ENCODE assay signal across 12 cellular contexts in genomic region chr1:1419812-1420653, GRCh38. TPM values are rescaled to one million over a fixed set of nuclear protein-coding genes. Genes with fewer than 3 reads are reported as not detected.
DNase-seq lines count a peak whose midpoint lies in the region; ATAC-seq and TF ChIP-seq lines count a peak whose summit lies in the region.
"Had no signal": no experiment of that assay in that cellular context is flagged by ENCODE, and none has a peak within 500 bp of the region (broad histone marks: within the 10 kb centered on the region; RNA-seq: fewer than 3 reads in every experiment).

No MANE protein-coding gene starts in this region.

- H3K4me1 ChIP-seq in esophagus (ENCODE audit: control insufficient read depth in 2 of 2, insufficient read depth in 2 of 2, low read length in 1 of 2), result peaks cover 18 to 23% of the 10 kb centered on the region in 2 donors
- peaks cover 8% of the 10 kb centered on the region for H3K4me1 ChIP-seq in muscle layer of colon (ENCODE audit: insufficient read depth, low read length)
- peaks cover 40% of the 10 kb centered on the region for H3K4me1 ChIP-seq in vagina

- no peak for TF ChIP-seq POLR2A in vagina (IDR thresholded peaks at IDR 0.05)

- intact Hi-C loops in vagina (cut with DNase I), result no loop called here

- H3K4me3 Mint-ChIP-seq in stimulated activated effector memory CD8-positive, alpha-beta T cell treated with anti-CD3 and anti-CD28 coated beads, Interleukin-12 subunit alpha, Interleukin-12 subunit beta, amount 100 ng/mL, for 72 hours, result no peak overlapping the region
- H3K4me3 Mint-ChIP-seq: T-helper 2 cell treated with Interferon-gamma antibody and Interleukin-4, amounts not matched to agents 5 μg/mL and 100 μg/mL, for 36 hours had no signal

- peak; percentile 50 to 57 for ATAC-seq in activated naive CD4-positive, alpha-beta T cell treated with anti-CD3 and anti-CD28 coated beads, Interleukin-2, amount 50 U/mL, for 72 hours
- ATAC-seq in stimulated activated effector memory CD8-positive, alpha-beta T cell treated with anti-CD3 and anti-CD28 coated beads, Interleukin-12 subunit alpha, Interleukin-12 subunit beta, amount 100 ng/mL, for 72 hours, result no peak
- ATAC-seq in GM18519 (IDR thresholded peaks at IDR 0.05; ENCODE audit: low FRiP score, unreplicated experiment), result no peak

- no peaks in the 10 kb centered on the region for H3K36me3 Mint-ChIP-seq in activated naive CD4-positive, alpha-beta T cell treated with anti-CD3 and anti-CD28 coated beads, Interleukin-2, amount 50 U/mL, for 72 hours
- H3K36me3 Mint-ChIP-seq in stimulated activated effector memory CD8-positive, alpha-beta T cell treated with anti-CD3 and anti-CD28 coated beads, Interleukin-12 subunit alpha, Interleukin-12 subunit beta, amount 100 ng/mL, for 72 hours, result no peaks in the 10 kb centered on the region
- H3K36me3 Mint-ChIP-seq: CD14-positive monocyte had no signal

- no peaks in the 10 kb centered on the region for H3K36me3 ChIP-seq in esophagus (ENCODE audit: control insufficient read depth in 2 of 2, insufficient read depth in 2 of 2, low read length in 1 of 2)
- H3K36me3 ChIP-seq in muscle layer of colon (ENCODE audit: insufficient read depth, low read length), result no peaks in the 10 kb centered on the region
- no peaks in the 10 kb centered on the region for H3K36me3 ChIP-seq in vagina

- H3K27ac ChIP-seq in esophagus (ENCODE audit: low read depth in 2 of 2, low read length in 1 of 2) (peak overlapping the region; percentile 70 to 81), muscle layer of colon (ENCODE audit: low read depth, low read length) (peak overlapping the region; percentile 56), vagina (peak overlapping the region; percentile 70)

- H3K4me1 Mint-ChIP-seq in stimulated activated effector memory CD8-positive, alpha-beta T cell treated with anti-CD3 and anti-CD28 coated beads, Interleukin-12 subunit alpha, Interleukin-12 subunit beta, amount 100 ng/mL, for 72 hours, result peaks cover 17% of the 10 kb centered on the region
- H3K4me1 Mint-ChIP-seq: CD14-positive monocyte had no signal

- no peak for TF ChIP-seq CTCF in vagina (IDR thresholded peaks at IDR 0.05)

- 8 to 14% methylated on average over 42 to 112 of the region's 112 CpGs for WGBS in esophagus, 2 donors

- peak overlapping the region; percentile 45 to 62 for H3K4me3 ChIP-seq in esophagus (ENCODE audit: low read depth in 1 of 2, low read length in 2 of 2)
- peak overlapping the region; percentile 43 to 54 for H3K4me3 ChIP-seq in muscle layer of colon (ENCODE audit: low read depth in 1 of 2, low read length in 2 of 2)
- H3K4me3 ChIP-seq in vagina, result peak overlapping the region; percentile 40 to 56

- H3K9me3 ChIP-seq in esophagus (ENCODE audit: control insufficient read depth in 2 of 2, insufficient read depth in 1 of 2, low read depth in 1 of 2, low read length in 1 of 2), result no peaks in the 10 kb centered on the region
- H3K9me3 ChIP-seq in muscle layer of colon (ENCODE audit: low read length), result no peaks in the 10 kb centered on the region
- H3K9me3 ChIP-seq in vagina, result no peaks in the 10 kb centered on the region

- H3K27me3 ChIP-seq in esophagus (ENCODE audit: control insufficient read depth in 1 of 2, insufficient read depth in 2 of 2, low read length in 2 of 2) (no peaks in the 10 kb centered on the region), muscle layer of colon (ENCODE audit: control insufficient read depth in 1 of 2, insufficient read depth in 2 of 2, low read length in 2 of 2) (peaks cover 0 to 4% of the 10 kb centered on the region in 2 donors), vagina (no peaks in the 10 kb centered on the region)

- DNase-seq in activated naive CD4-positive, alpha-beta T cell treated with anti-CD3 and anti-CD28 coated beads, Interleukin-2, amount 50 U/mL, for 72 hours (ENCODE audit: low spot score in 2 of 2), result no peak
- DNase-seq in activated naive CD4-positive, alpha-beta T cell treated with Interleukin-2 at 50 U/mL for 16 hours, result no peak
- DNase-seq in vagina (ENCODE audit: extremely low spot score in 2 of 2) (no peak), NCI-H187 treated with DMSO at 0.1 percent for 48 hours (lab: John Stamatoyannopoulos, UW) (no peak)
- no peak for DNase-seq in stimulated activated effector memory CD8-positive, alpha-beta T cell treated with anti-CD3 and anti-CD28 coated beads, Interleukin-12 subunit alpha, Interleukin-12 subunit beta, amount 100 ng/mL, for 72 hours (ENCODE audit: low spot score in 2 of 2)
- DNase-seq: KG1; stimulated activated CD4-positive, alpha-beta T cell treated with anti-CD3 and anti-CD28 coated beads, Interleukin-15, amount 100 ng/mL, for 24 hours had no signal

- H3K9me3 Mint-ChIP-seq in activated naive CD4-positive, alpha-beta T cell treated with anti-CD3 and anti-CD28 coated beads, Interleukin-2, amount 50 U/mL, for 72 hours, result no peaks in the 10 kb centered on the region
- no peaks in the 10 kb centered on the region for H3K9me3 Mint-ChIP-seq in stimulated activated effector memory CD8-positive, alpha-beta T cell treated with anti-CD3 and anti-CD28 coated beads, Interleukin-12 subunit alpha, Interleukin-12 subunit beta, amount 100 ng/mL, for 72 hours
- H3K9me3 Mint-ChIP-seq: T-helper 2 cell treated with Interferon-gamma antibody and Interleukin-4, amounts not matched to agents 5 μg/mL and 100 μg/mL, for 36 hours had no signal

- H3K9ac ChIP-seq in muscle layer of colon (ENCODE audit: low read length), result no peak overlapping the region

- H3K27ac Mint-ChIP-seq in activated naive CD4-positive, alpha-beta T cell treated with anti-CD3 and anti-CD28 coated beads, Interleukin-2, amount 50 U/mL, for 72 hours, result no peak overlapping the region
- no peak overlapping the region for H3K27ac Mint-ChIP-seq in stimulated activated effector memory CD8-positive, alpha-beta T cell treated with anti-CD3 and anti-CD28 coated beads, Interleukin-12 subunit alpha, Interleukin-12 subunit beta, amount 100 ng/mL, for 72 hours
- H3K27ac Mint-ChIP-seq: CD14-positive monocyte; T-helper 2 cell treated with Interferon-gamma antibody and Interleukin-4, amounts not matched to agents 5 μg/mL and 100 μg/mL, for 36 hours had no signal

RNA-seq across cellular contexts. Expression of gene ANKRD65, which starts 1.0 kb away (rescaled TPM):
- total RNA-seq in activated naive CD4-positive, alpha-beta T cell treated with anti-CD3 and anti-CD28 coated beads, Interleukin-2, amount 50 U/mL, for 72 hours, result under 1 TPM in 1 of 2 donors, not detected in 1; 0.29 TPM
- 10 to 100 TPM; 10.6 to 12.4 TPM for polyA plus RNA-seq in esophagus
- total RNA-seq in vagina, result 3.2 TPM
- polyA plus RNA-seq: CD14-positive monocyte had no signal

RNA-seq across cellular contexts. Expression of gene MRPL20, which starts 12.9 kb away (rescaled TPM):
- total RNA-seq in activated naive CD4-positive, alpha-beta T cell treated with anti-CD3 and anti-CD28 coated beads, Interleukin-2, amount 50 U/mL, for 72 hours, result 100 to 1,000 TPM in 1 of 2 donors, 10 to 100 TPM in 1; 82.9 to 115 TPM
- 100 to 1,000 TPM in 1 of 2 donors, 10 to 100 TPM in 1; 59.1 to 148 TPM for polyA plus RNA-seq in esophagus
- total RNA-seq in vagina, result 84.2 TPM

RNA-seq across cellular contexts. Expression of gene VWA1, which starts 15.5 kb away (rescaled TPM):
- total RNA-seq in activated naive CD4-positive, alpha-beta T cell treated with anti-CD3 and anti-CD28 coated beads, Interleukin-2, amount 50 U/mL, for 72 hours, result 1 to 10 TPM in 1 of 2 donors, under 1 TPM in 1; 0.59 to 6.9 TPM
- 10 to 100 TPM; 21.0 to 21.4 TPM for polyA plus RNA-seq in esophagus
- total RNA-seq in vagina, result 35.8 TPM
- polyA plus RNA-seq: CD14-positive monocyte had no signal

RNA-seq across cellular contexts. Expression of gene CCNL2, which starts 20.9 kb away (rescaled TPM):
- total RNA-seq in activated naive CD4-positive, alpha-beta T cell treated with anti-CD3 and anti-CD28 coated beads, Interleukin-2, amount 50 U/mL, for 72 hours, result 100 to 1,000 TPM; 108 to 174 TPM
- polyA plus RNA-seq in esophagus, result 100 to 1,000 TPM in 1 of 2 donors, 10 to 100 TPM in 1; 97.9 to 210 TPM
- 319 TPM for total RNA-seq in vagina

RNA-seq across cellular contexts. Expression of gene ATAD3C, which starts 29.5 kb away (rescaled TPM):
- total RNA-seq in activated naive CD4-positive, alpha-beta T cell treated with anti-CD3 and anti-CD28 coated beads, Interleukin-2, amount 50 U/mL, for 72 hours, result 1 to 10 TPM; 1.1 to 1.9 TPM
- polyA plus RNA-seq in esophagus, result 1 to 10 TPM; 1.8 to 2.1 TPM
- not detected for total RNA-seq in vagina
- polyA plus RNA-seq: CD14-positive monocyte had no signal

Comparison
In these comparisons a context has a peak if more than half of its experiments do, and no peak if none do; other contexts are left out.
1. ATAC-seq: peak in activated naive CD4-positive, alpha-beta T cell treated with anti-CD3 and anti-CD28 coated beads, Interleukin-2, amount 50 U/mL, for 72 hours (2 of 2); none in stimulated activated effector memory CD8-positive, alpha-beta T cell treated with anti-CD3 and anti-CD28 coated beads, Interleukin-12 subunit alpha, Interleukin-12 subunit beta, amount 100 ng/mL, for 72 hours (single experiment) and GM18519 (single experiment).
2. Peak in every context shown above with its lines, with median percentiles within 50 percentile points of each other: H3K27ac ChIP-seq and H3K4me3 ChIP-seq.